Comparison of ENCODE assay signal across 5 cellular contexts in the genomic region with DNA sequence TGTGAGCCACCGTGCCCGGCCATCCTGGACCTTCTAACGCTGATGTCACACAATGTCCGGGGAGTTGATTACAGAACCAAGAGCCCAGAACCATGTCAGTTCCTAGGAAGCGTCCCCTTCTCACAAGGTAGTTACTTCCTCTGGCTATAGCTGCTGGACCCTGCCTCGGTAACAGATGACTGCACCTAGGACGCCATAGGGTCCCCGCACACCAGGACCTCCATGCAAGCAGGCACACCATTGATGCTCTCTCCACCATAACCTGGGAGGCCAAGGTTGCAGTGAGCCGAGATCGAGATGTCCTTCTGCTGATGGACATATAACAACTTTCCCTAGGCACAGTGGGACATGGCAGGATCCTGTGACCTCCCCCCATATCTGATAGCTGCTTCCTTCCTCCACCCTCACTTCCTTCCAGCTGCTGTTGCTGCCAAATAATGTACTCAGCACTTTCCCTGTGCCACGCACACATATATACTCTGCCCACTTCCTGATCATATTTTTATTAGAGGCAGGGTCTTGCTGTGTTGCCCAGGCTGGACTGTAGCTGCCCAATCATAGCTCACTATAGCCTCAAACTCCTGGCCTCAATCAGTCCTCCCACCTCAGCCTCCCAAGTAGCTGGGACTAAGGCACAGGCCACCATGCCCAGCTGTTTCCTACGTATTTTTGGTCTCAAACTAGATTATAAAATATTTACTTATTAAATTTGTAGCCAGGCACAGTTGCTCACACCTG.
A peak's percentile ranks its signal among the peaks of the same experiment; 100 is the strongest.
TF ChIP-seq lines count a peak whose summit lies in the region.

No MANE protein-coding gene starts in this region.

TF ChIP-seq in SK-N-SH, 30 proteins besides CTCF, POLR2A, EP300 and RAD21:
- TF ChIP-seq RFX5 (IDR thresholded peaks at IDR 0.05; ENCODE audit: low read length) (0 out of 2 replicates have a peak, but pooled peaks have one; percentile 14), GATA2 (CRISPR knock-in tag; IDR thresholded peaks at IDR 0.05) (no peak), YY1 (IDR thresholded peaks at IDR 0.05; ENCODE audit: low read depth) (no peak), FOXM1 (IDR thresholded peaks at IDR 0.05; ENCODE audit: low read depth) (no peak), RCOR1 (IDR thresholded peaks at IDR 0.05; ENCODE audit: low read length) (no peak)
- TF ChIP-seq, protein P1, sequence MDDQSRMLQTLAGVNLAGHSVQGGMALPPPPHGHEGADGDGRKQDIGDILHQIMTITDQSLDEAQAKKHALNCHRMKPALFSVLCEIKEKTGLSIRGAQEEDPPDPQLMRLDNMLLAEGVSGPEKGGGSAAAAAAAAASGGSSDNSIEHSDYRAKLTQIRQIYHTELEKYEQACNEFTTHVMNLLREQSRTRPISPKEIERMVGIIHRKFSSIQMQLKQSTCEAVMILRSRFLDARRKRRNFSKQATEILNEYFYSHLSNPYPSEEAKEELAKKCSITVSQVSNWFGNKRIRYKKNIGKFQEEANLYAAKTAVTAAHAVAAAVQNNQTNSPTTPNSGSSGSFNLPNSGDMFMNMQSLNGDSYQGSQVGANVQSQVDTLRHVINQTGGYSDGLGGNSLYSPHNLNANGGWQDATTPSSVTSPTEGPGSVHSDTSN (IDR thresholded peaks at IDR 0.05) = no peak
- TF ChIP-seq, protein P2, sequence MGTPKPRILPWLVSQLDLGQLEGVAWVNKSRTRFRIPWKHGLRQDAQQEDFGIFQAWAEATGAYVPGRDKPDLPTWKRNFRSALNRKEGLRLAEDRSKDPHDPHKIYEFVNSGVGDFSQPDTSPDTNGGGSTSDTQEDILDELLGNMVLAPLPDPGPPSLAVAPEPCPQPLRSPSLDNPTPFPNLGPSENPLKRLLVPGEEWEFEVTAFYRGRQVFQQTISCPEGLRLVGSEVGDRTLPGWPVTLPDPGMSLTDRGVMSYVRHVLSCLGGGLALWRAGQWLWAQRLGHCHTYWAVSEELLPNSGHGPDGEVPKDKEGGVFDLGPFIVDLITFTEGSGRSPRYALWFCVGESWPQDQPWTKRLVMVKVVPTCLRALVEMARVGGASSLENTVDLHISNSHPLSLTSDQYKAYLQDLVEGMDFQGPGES (IDR thresholded peaks at IDR 0.05; ENCODE audit: low read depth, low read length) = no peak
- TF ChIP-seq, protein P3, sequence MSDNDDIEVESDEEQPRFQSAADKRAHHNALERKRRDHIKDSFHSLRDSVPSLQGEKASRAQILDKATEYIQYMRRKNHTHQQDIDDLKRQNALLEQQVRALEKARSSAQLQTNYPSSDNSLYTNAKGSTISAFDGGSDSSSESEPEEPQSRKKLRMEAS (IDR thresholded peaks at IDR 0.05; ENCODE audit: low read depth) = no peak
TF ChIP-seq in SK-N-SH: peak in this region for 1.

TF ChIP-seq in SK-N-SH treated with all-trans-retinoic acid at 6 μM for 48 hours, 23 proteins besides CTCF, POLR2A, EP300 and RAD21 (continues in another document):
- no peak for TF ChIP-seq ARNTL (CRISPR knock-in tag; IDR thresholded peaks at IDR 0.05; ENCODE audit: borderline replicate concordance, low read depth)
- TF ChIP-seq, protein P4, sequence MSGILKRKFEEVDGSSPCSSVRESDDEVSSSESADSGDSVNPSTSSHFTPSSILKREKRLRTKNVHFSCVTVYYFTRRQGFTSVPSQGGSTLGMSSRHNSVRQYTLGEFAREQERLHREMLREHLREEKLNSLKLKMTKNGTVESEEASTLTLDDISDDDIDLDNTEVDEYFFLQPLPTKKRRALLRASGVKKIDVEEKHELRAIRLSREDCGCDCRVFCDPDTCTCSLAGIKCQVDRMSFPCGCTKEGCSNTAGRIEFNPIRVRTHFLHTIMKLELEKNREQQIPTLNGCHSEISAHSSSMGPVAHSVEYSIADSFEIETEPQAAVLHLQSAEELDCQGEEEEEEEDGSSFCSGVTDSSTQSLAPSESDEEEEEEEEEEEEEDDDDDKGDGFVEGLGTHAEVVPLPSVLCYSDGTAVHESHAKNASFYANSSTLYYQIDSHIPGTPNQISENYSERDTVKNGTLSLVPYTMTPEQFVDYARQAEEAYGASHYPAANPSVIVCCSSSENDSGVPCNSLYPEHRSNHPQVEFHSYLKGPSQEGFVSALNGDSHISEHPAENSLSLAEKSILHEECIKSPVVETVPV (CRISPR knock-in tag; IDR thresholded peaks at IDR 0.05) = no peak
- TF ChIP-seq OSR1 (CRISPR knock-in tag; IDR thresholded peaks at IDR 0.05) = no peak
- TF ChIP-seq ZFP30 (CRISPR knock-in tag; IDR thresholded peaks at IDR 0.05) = no peak
- no peak for TF ChIP-seq BACH2 (CRISPR knock-in tag; IDR thresholded peaks at IDR 0.05; ENCODE audit: borderline replicate concordance)
- no peak for TF ChIP-seq PPARA (CRISPR knock-in tag; IDR thresholded peaks at IDR 0.05; ENCODE audit: borderline replicate concordance)
- no peak for TF ChIP-seq ZNF565 (CRISPR knock-in tag; conservative IDR thresholded peaks at IDR 0.05; ENCODE audit: low read depth)
- TF ChIP-seq ISL1 (CRISPR knock-in tag; IDR thresholded peaks at IDR 0.05) = no peak
- no peak for TF ChIP-seq ZC3H10 (CRISPR knock-in tag; IDR thresholded peaks at IDR 0.05)
- TF ChIP-seq, protein P5, sequence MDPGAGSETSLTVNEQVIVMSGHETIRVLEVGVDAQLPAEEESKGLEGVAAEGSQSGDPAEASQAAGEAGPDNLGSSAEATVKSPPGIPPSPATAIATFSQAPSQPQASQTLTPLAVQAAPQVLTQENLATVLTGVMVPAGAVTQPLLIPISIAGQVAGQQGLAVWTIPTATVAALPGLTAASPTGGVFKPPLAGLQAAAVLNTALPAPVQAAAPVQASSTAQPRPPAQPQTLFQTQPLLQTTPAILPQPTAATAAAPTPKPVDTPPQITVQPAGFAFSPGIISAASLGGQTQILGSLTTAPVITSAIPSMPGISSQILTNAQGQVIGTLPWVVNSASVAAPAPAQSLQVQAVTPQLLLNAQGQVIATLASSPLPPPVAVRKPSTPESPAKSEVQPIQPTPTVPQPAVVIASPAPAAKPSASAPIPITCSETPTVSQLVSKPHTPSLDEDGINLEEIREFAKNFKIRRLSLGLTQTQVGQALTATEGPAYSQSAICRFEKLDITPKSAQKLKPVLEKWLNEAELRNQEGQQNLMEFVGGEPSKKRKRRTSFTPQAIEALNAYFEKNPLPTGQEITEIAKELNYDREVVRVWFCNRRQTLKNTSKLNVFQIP (CRISPR knock-in tag; IDR thresholded peaks at IDR 0.05; ENCODE audit: borderline replicate concordance, low read depth) = no peak

TF ChIP-seq in A549, 52 proteins besides CTCF, POLR2A, EP300 and RAD21:
- TF ChIP-seq CBX2 (IDR thresholded peaks at IDR 0.05; ENCODE audit: borderline replicate concordance, low read depth) (no peak), RFX5 (IDR thresholded peaks at IDR 0.05) (peak; percentile 57; the same call in 1 of the 2 replicates)
TF ChIP-seq in A549: peak in this region for 1.

TF ChIP-seq in HEK293, 187 proteins besides CTCF, POLR2A, EP300 and RAD21:
- TF ChIP-seq ZNF121 (tag by site-specific recombination; IDR thresholded peaks at IDR 0.05) (peak; percentile 48; the same call in 1 of the 2 replicates), ZNF544 (tag by site-specific recombination; IDR thresholded peaks at IDR 0.05) (no peak)

TF ChIP-seq in H1, 55 proteins besides CTCF, POLR2A, EP300 and RAD21:
- TF ChIP-seq CBX8 (IDR thresholded peaks at IDR 0.05; ENCODE audit: borderline replicate concordance, low read depth, low read length) = no peak
- TF ChIP-seq RFX5 (IDR thresholded peaks at IDR 0.05; ENCODE audit: borderline replicate concordance, low read depth, low read length) = peak; percentile 62; the same call in 1 of the 2 replicates
TF ChIP-seq in H1: peak in this region for 1.
